ENCODE assay signal across 34 cellular contexts in the genomic region with DNA sequence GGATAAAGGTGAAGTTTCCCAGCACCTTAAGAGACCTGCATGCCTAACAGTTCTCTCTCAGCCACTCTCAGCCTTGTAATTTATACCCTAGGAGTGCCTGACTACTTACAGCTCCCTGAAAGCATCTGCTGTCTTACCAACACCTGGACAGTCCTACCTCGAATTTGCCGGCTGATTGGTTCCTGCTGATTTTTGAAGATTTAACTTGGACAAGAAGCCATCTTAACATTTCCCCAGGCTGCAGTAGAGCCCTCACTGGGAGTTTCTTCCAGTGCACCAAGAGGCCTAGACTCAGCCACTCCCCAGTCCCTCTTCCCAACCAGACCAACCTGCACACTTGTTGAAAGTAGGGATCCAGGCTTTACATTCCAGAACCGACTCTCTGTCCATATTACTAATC.
"Had no signal": no experiment of that assay in that cellular context is flagged by ENCODE, and none has a peak within 500 bp of the region (broad histone marks: within the 10 kb centered on the region; RNA-seq: fewer than 3 reads in every experiment).

No MANE protein-coding gene starts in this region.

- H3K4me3 ChIP-seq: MG63 had no signal

- H3K36me3 ChIP-seq: MG63 had no signal

- H3K9me3 ChIP-seq: MG63 had no signal

- H3K27me3 ChIP-seq: MG63 had no signal

- DNase-seq: Karpas-422, Kasumi-1, MG63, MM.1S, MV-4-11, NCI-H1048, NCI-H1092, NCI-H1092 treated with DMSO at 0.1 percent for 48 hours, NCI-H1105, NCI-H1105 treated with DMSO at 0.1 percent for 48 hours, NCI-H1417, NCI-H1417 treated with DMSO at 0.1 percent for 48 hours, NCI-H1436, NCI-H1436 treated with DMSO at 0.1 percent for 48 hours, NCI-H146, NCI-H1694, NCI-H1694 treated with DMSO at 0.1 percent for 48 hours, NCI-H187, NCI-H187 treated with DMSO at 0.1 percent for 48 hours, NCI-H1930, NCI-H2029, NCI-H2029 treated with DMSO at 0.1 percent for 48 hours, NCI-H2081, NCI-H2081 treated with DMSO at 0.1 percent for 48 hours, NCI-H2107, NCI-H2171, NCI-H2171 treated with DMSO at 0.1 percent for 48 hours, NCI-H2227 treated with DMSO at 0.1 percent for 48 hours, NCI-H226, NCI-H345, NCI-H446, NCI-H446 treated with DMSO at 0.1 percent for 48 hours, NCI-H510A, NCI-H510A treated with DMSO at 0.1 percent for 48 hours had no signal
